ENCODE assay signal across 7 cellular contexts in genomic region chr22:39592104-39593060, GRCh38. TPM values are rescaled to one million over a fixed set of nuclear protein-coding genes. Genes with fewer than 3 reads are reported as not detected.
DNase-seq lines count a peak whose midpoint lies in the region; ATAC-seq and TF ChIP-seq lines count a peak whose summit lies in the region.

No MANE protein-coding gene starts in this region.

- in situ Hi-C loops in HAP-1 (cut with MboI; ENCODE audit: low sequenced_read_pairs) = no loop called here

- H3K4me3 ChIP-seq in HCT116 (replicated peaks in 1 of 2; ENCODE audit: low read depth in 1 of 2, low read length in 2 of 2) = peak overlapping the region in 1 of 2 experiments; percentile 34; a peak in 1 of 4 replicates
- no peak overlapping the region for H3K4me3 ChIP-seq in SK-N-SH (ENCODE audit: low read depth in 2 of 2, low read length in 1 of 2)
- no peak overlapping the region for H3K4me3 ChIP-seq in stomach
- no peak overlapping the region for H3K4me3 ChIP-seq in HAP-1

- peak overlapping the region; percentile 68 for H3K4me2 ChIP-seq in HCT116 (ENCODE audit: low read length)
- H3K4me2 ChIP-seq in SK-N-SH = peak overlapping the region; percentile 50; the same call in 1 of the 2 replicates

- H3K9ac ChIP-seq in HCT116 (ENCODE audit: low read length) (peak overlapping the region; percentile 42), SK-N-SH (no peak overlapping the region)

- 25% methylated on average over 12 of the region's 31 CpGs for WGBS in SK-N-SH (ENCODE audit: low lambda C conversion rate)
- WGBS in stomach, 5 donors = 36 to 47% (median 45%) methylated on average over 24 to 31 of the region's 31 CpGs

- no peaks in the 10 kb centered on the region for H3K9me2 ChIP-seq in HCT116 (ENCODE audit: insufficient read depth)
- no peaks in the 10 kb centered on the region for H3K9me2 ChIP-seq in SK-N-SH

- no peak for TF ChIP-seq RAD21 in HCT116 (IDR thresholded peaks at IDR 0.05; ENCODE audit: low read depth)
- TF ChIP-seq RAD21 in SK-N-SH (IDR thresholded peaks at IDR 0.05; ENCODE audit: low read length) = no peak

- POLR2A ChIA-PET in HCT116 (lab: Charles Lee) = interaction anchor here (0.6 kb wide), 1 partner anchor 1504 kb away, joined by 4 read pairs; no protein-coding TSS in a partner anchor
- POLR2A ChIA-PET in SK-N-SH (lab: Yijun Ruan, JAX) = no interaction called here

- H2AFZ ChIP-seq in HCT116 (ENCODE audit: low read depth, low read length, poor library complexity, severe bottlenecking) (peak overlapping the region; percentile 92), SK-N-SH (ENCODE audit: low read depth) (no peak overlapping the region)

- H4K20me1 ChIP-seq in HCT116 (ENCODE audit: insufficient read depth) = no peaks in the 10 kb centered on the region
- H4K20me1 ChIP-seq in SK-N-SH (ENCODE audit: insufficient read depth) = no peaks in the 10 kb centered on the region

- intact Hi-C loops in HCT116 (cut with micrococcal nuclease) = no loop called here
- intact Hi-C loops in stomach (cut with DNase I; ENCODE audit: low total_unique reads) = no loop called here

- TF ChIP-seq CTCF in HCT116 (IDR thresholded peaks at IDR 0.05 in 2 of 3, conservative IDR thresholded peaks at IDR 0.05 in 1 of 3; ENCODE audit: borderline replicate concordance in 1 of 3, insufficient read depth in 1 of 3, low read depth in 2 of 3, low read length in 2 of 3) = no peak
- TF ChIP-seq CTCF in SK-N-SH (IDR thresholded peaks at IDR 0.05) = no peak
- no peak for TF ChIP-seq CTCF in foreskin keratinocyte (conservative IDR thresholded peaks at IDR 0.05)
- no peak for TF ChIP-seq CTCF in stomach (IDR thresholded peaks at IDR 0.05)

- RAD21 ChIA-PET in HCT116 (lab: Charles Lee; ENCODE audit: low non-redundant PET in 1 of 2, low total read pairs in 2 of 2, uncharacterized antibody in 2 of 2, unreplicated experiment in 2 of 2) = interaction anchor here in 1 of 2 experiments (0.6 kb wide), 1 partner anchor 16 kb away, joined by 3 read pairs; no protein-coding TSS in a partner anchor

- TF ChIP-seq EP300 in SK-N-SH (IDR thresholded peaks at IDR 0.05; ENCODE audit: borderline replicate concordance in 1 of 2, low read depth in 1 of 2, low read length in 1 of 2) (no peak), stomach (IDR thresholded peaks at IDR 0.05) (no peak)

- TF ChIP-seq POLR2A in HCT116 (IDR thresholded peaks at IDR 0.05; ENCODE audit: borderline replicate concordance, extremely low read depth, insufficient read depth, insufficient read length) (no peak), stomach (IDR thresholded peaks at IDR 0.05) (no peak)

- H3K36me3 ChIP-seq in HCT116 (ENCODE audit: control insufficient read depth in 1 of 2, insufficient read depth in 2 of 2, low read length in 2 of 2) (no peaks in the 10 kb centered on the region), SK-N-SH (replicated peaks in 1 of 2; ENCODE audit: control insufficient read depth in 1 of 2, insufficient read depth in 2 of 2, low read length in 1 of 2) (no peaks in the 10 kb centered on the region), stomach (no peaks in the 10 kb centered on the region), HAP-1 (replicated peaks) (no peaks in the 10 kb centered on the region)

- no peaks in the 10 kb centered on the region for H3F3A ChIP-seq in SK-N-SH (replicated peaks; ENCODE audit: insufficient read depth)

- H3K9me3 ChIP-seq in HCT116 (ENCODE audit: control insufficient read depth in 1 of 2, insufficient read depth in 1 of 2, low read depth in 1 of 2, low read length in 2 of 2) = no peaks in the 10 kb centered on the region
- H3K9me3 ChIP-seq in SK-N-SH = no peaks in the 10 kb centered on the region
- H3K9me3 ChIP-seq in stomach = no peaks in the 10 kb centered on the region
- H3K9me3 ChIP-seq in HAP-1 = no peaks in the 10 kb centered on the region

- H3K4me1 ChIP-seq in HCT116 (ENCODE audit: control insufficient read depth in 1 of 2, insufficient read depth in 2 of 2, low read length in 2 of 2) (peaks cover 19% of the 10 kb centered on the region in 2 experiments), SK-N-SH (ENCODE audit: control insufficient read depth in 1 of 2, insufficient read depth in 2 of 2, low read depth in 1 of 2, low read length in 1 of 2) (peaks cover 0 to 19% of the 10 kb centered on the region in 2 experiments; a peak in 1 of 4 replicates), foreskin keratinocyte (no peaks in the 10 kb centered on the region), stomach (peaks cover 0 to 13% (median 6%) of the 10 kb centered on the region in 4 donors), HAP-1 (no peaks in the 10 kb centered on the region)

- no TSS peak for BruUV-seq in HCT116 (replicated peaks; lab: Mats Ljungman, UMichigan)

- H3K79me2 ChIP-seq in HCT116 (ENCODE audit: insufficient read depth, low read length) = no peaks in the 10 kb centered on the region
- H3K79me2 ChIP-seq in SK-N-SH (ENCODE audit: insufficient read depth) = no peaks in the 10 kb centered on the region

- peak; percentile 94 for ATAC-seq in HCT116
- peak; percentile 59 for ATAC-seq in foreskin keratinocyte

- no peak overlapping the region for H3K27ac ChIP-seq in HCT116 (ENCODE audit: low read depth, low read length)
- H3K27ac ChIP-seq in SK-N-SH (ENCODE audit: low read depth in 2 of 2, low read length in 1 of 2) = no peak overlapping the region; a peak in 1 of 4 replicates
- H3K27ac ChIP-seq in foreskin keratinocyte = no peak overlapping the region
- no peak overlapping the region for H3K27ac ChIP-seq in stomach

- DNase-seq in HCT116 (ENCODE audit: low read depth, low spot score) = peak; percentile 58
- peak; percentile 49 for DNase-seq in SK-N-SH
- DNase-seq in foreskin keratinocyte = peak; percentile 15 to 46
- peak; percentile 40 for DNase-seq in stomach
- no peak for DNase-seq in stimulated activated CD4-positive, alpha-beta T cell treated with anti-CD3 and anti-CD28 coated beads, Interleukin-15, amount 100 ng/mL, for 24 hours
- DNase-seq in HAP-1 (ENCODE audit: low spot score in 2 of 2) = no peak
- no peak for DNase-seq in activated CD8-positive, alpha-beta memory T cell treated with anti-CD3 and anti-CD28 coated beads, Interleukin-2, amount 50 U/mL, for 4 hours

- H3K27me3 ChIP-seq in HCT116 (ENCODE audit: insufficient read depth, low read length) (0 out of 2 replicates have a peak, but pooled peaks cover under 1% of the 10 kb centered on the region), SK-N-SH (ENCODE audit: insufficient read depth) (no peaks in the 10 kb centered on the region), foreskin keratinocyte (peaks cover 11% of the 10 kb centered on the region), stomach (peaks cover 0 to 75% (median 3%) of the 10 kb centered on the region in 3 donors), HAP-1 (ENCODE audit: low read depth) (no peaks in the 10 kb centered on the region; the same call in 1 of the 2 replicates)

- CTCF ChIA-PET in HCT116 (lab: Charles Lee) = no interaction called here
- CTCF ChIA-PET in SK-N-SH (lab: Yijun Ruan, JAX) = interaction anchor here (1.3 to 1.6 kb wide), 3 partner anchors 34 to 57 kb away, joined by 3 to 4 read pairs (median 3); no protein-coding TSS in a partner anchor

TF ChIP-seq in HCT116, 20 proteins besides CTCF, POLR2A, EP300 and RAD21 (continues in another document):
- TF ChIP-seq ELF1 (IDR thresholded peaks at IDR 0.05; ENCODE audit: borderline replicate concordance, low read depth) (no peak), YY1 (IDR thresholded peaks at IDR 0.05; ENCODE audit: extremely low read depth, insufficient replicate concordance, low read depth, low read length) (no peak), MAX (IDR thresholded peaks at IDR 0.05) (peak; percentile 81), ZFX (IDR thresholded peaks at IDR 0.05) (0 out of 2 replicates have a peak, but pooled peaks have one; percentile 9), ATF3 (IDR thresholded peaks at IDR 0.05) (no peak), CEBPB (IDR thresholded peaks at IDR 0.05; ENCODE audit: low read depth) (no peak)

TF ChIP-seq in SK-N-SH, 30 proteins besides CTCF, POLR2A, EP300 and RAD21 (continues in another document):
- TF ChIP-seq POLR2AphosphoS5 (IDR thresholded peaks at IDR 0.05; ENCODE audit: low read depth, low read length) (no peak), SIN3A (IDR thresholded peaks at IDR 0.05; ENCODE audit: borderline replicate concordance, low read depth, low read length) (no peak), YY1 (IDR thresholded peaks at IDR 0.05; ENCODE audit: low read depth) (no peak), RCOR1 (IDR thresholded peaks at IDR 0.05; ENCODE audit: low read length) (no peak), FOXJ3 (CRISPR knock-in tag; IDR thresholded peaks at IDR 0.05) (no peak)
- TF ChIP-seq, protein P1, sequence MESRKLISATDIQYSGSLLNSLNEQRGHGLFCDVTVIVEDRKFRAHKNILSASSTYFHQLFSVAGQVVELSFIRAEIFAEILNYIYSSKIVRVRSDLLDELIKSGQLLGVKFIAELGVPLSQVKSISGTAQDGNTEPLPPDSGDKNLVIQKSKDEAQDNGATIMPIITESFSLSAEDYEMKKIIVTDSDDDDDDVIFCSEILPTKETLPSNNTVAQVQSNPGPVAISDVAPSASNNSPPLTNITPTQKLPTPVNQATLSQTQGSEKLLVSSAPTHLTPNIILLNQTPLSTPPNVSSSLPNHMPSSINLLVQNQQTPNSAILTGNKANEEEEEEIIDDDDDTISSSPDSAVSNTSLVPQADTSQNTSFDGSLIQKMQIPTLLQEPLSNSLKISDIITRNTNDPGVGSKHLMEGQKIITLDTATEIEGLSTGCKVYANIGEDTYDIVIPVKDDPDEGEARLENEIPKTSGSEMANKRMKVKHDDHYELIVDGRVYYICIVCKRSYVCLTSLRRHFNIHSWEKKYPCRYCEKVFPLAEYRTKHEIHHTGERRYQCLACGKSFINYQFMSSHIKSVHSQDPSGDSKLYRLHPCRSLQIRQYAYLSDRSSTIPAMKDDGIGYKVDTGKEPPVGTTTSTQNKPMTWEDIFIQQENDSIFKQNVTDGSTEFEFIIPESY (IDR thresholded peaks at IDR 0.05; ENCODE audit: borderline replicate concordance, low read depth) = no peak

RNA-seq across cellular contexts. Expression of gene CACNA1I, which starts 21.8 kb away (rescaled TPM):
- total RNA-seq in HCT116 (2021; ENCODE audit: unreplicated experiment) (0.15 TPM), foreskin keratinocyte (under 0.01 TPM in 1 of 2 replicates, not detected in the other), stomach (1 to 10 TPM in 1 of 5 donors, under 1 TPM in 2, not detected in 2; 0.29 to 4.0 (median 0.37) TPM)
- polyA plus RNA-seq in HCT116 (2012) = 0.20 TPM in 2 replicates
- polyA plus RNA-seq in SK-N-SH (2012; rRNA removed) (under 0.01 TPM in 1 of 2 replicates, not detected in the other), foreskin keratinocyte (not detected in 2 replicates), stomach (under 1 TPM; 0.06 to 0.15 (median 0.08) TPM)
- polyA plus RNA-seq in SK-N-SH (2012; cell fraction: cytosol; rRNA removed) = under 0.01 TPM in 1 of 2 replicates, not detected in the other
- polyA plus RNA-seq in SK-N-SH (2012; cell fraction: nucleus; rRNA removed) = 0.01 and 0.02 TPM in 2 replicates

RNA-seq across cellular contexts. Expression of gene RPS19BP1, which starts 59.8 kb away (rescaled TPM):
- total RNA-seq in HCT116 (2021; ENCODE audit: unreplicated experiment) = 80.4 TPM
- 69.1 and 86.9 TPM in 2 replicates for polyA plus RNA-seq in HCT116 (2012)
- polyA plus RNA-seq in SK-N-SH (2012; rRNA removed) = 77.3 and 97.2 TPM in 2 replicates
- polyA plus RNA-seq in SK-N-SH (2012; cell fraction: cytosol; rRNA removed) = 67.1 and 75.9 TPM in 2 replicates
- 48.9 and 89.0 TPM in 2 replicates for polyA plus RNA-seq in SK-N-SH (2012; cell fraction: nucleus; rRNA removed)
- total RNA-seq in foreskin keratinocyte = 117 and 125 TPM in 2 replicates
- polyA plus RNA-seq in foreskin keratinocyte = 192 TPM in 2 replicates
- 100 to 1,000 TPM in 2 of 5 donors, 10 to 100 TPM in 3; 36.9 to 684 (median 86.5) TPM for total RNA-seq in stomach
- 100 to 1,000 TPM; 195 to 221 (median 200) TPM for polyA plus RNA-seq in stomach

Comparison
In these comparisons a context has a peak if more than half of its experiments do, and no peak if none do; other contexts are left out.
1. DNase-seq: peak in HCT116 (single experiment), SK-N-SH (single experiment), foreskin keratinocyte (2 of 2) and stomach (single experiment); none in stimulated activated CD4-positive, alpha-beta T cell treated with anti-CD3 and anti-CD28 coated beads, Interleukin-15, amount 100 ng/mL, for 24 hours (single experiment), HAP-1 (0 of 2) and activated CD8-positive, alpha-beta memory T cell treated with anti-CD3 and anti-CD28 coated beads, Interleukin-2, amount 50 U/mL, for 4 hours (single experiment).
2. Of the 11 proteins assayed by ChIP-seq in both SK-N-SH and HCT116: peak only in SK-N-SH: none; only in HCT116: none; in both: JUND and MAX; in neither: 9.